9 cellular contexts compared by ENCODE assay signal in the genomic region with DNA sequence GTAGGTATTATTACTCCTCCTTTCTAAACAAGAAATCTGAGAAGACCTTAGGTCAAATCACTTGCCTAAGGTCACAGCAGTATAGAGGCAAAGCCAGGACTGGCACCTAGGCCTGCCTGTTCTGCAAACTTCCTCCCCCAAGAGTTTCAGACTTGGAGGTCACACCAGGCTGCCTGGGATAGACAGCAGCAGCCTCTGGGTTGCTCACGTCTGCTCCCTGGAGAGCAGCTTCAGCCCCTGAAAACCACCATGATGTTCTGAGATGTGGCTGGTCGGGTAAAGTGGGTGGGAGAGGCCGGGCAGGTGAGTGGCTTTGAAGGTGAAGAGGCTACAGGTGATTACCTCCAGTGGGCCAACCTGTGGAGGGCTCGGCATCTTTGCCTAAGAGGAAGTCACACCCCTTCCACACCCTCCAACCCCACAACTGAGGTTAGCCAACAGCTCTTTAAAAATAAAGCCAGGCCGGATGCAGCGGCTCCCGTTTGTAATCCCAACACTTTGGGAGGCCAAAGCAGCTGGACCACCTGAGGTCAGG.
DNase-seq lines count a peak whose midpoint lies in the region; ATAC-seq and TF ChIP-seq lines count a peak whose summit lies in the region.
"Had no signal": no experiment of that assay in that cellular context is flagged by ENCODE, and none has a peak within 500 bp of the region (broad histone marks: within the 10 kb centered on the region; RNA-seq: fewer than 3 reads in every experiment).

No MANE protein-coding gene starts in this region.

- H3K9me3 Mint-ChIP-seq in stimulated activated naive CD8-positive, alpha-beta T cell treated with anti-CD3 and anti-CD28 coated beads, Interleukin-15, amount 100 ng/mL, for 72 hours, result no peaks in the 10 kb centered on the region

- no peaks in the 10 kb centered on the region for H3K27me3 Mint-ChIP-seq in stimulated activated naive CD8-positive, alpha-beta T cell treated with anti-CD3 and anti-CD28 coated beads, Interleukin-15, amount 100 ng/mL, for 72 hours

- TF ChIP-seq POLR2A in GM18505 (IDR thresholded peaks at IDR 0.05; ENCODE audit: borderline replicate concordance, extremely low read depth, insufficient read depth, insufficient read length), result no peak

- peaks cover 100% of the 10 kb centered on the region for H3K4me1 Mint-ChIP-seq in stimulated activated naive CD8-positive, alpha-beta T cell treated with anti-CD3 and anti-CD28 coated beads, Interleukin-15, amount 100 ng/mL, for 72 hours

- H3K4me3 Mint-ChIP-seq in stimulated activated naive CD8-positive, alpha-beta T cell treated with anti-CD3 and anti-CD28 coated beads, Interleukin-15, amount 100 ng/mL, for 72 hours, result peak overlapping the region; percentile 26 to 93

- no peak overlapping the region for H3K27ac Mint-ChIP-seq in stimulated activated naive CD8-positive, alpha-beta T cell treated with anti-CD3 and anti-CD28 coated beads, Interleukin-15, amount 100 ng/mL, for 72 hours

- DNase-seq in NCI-H510A (lab: John Stamatoyannopoulos, UW) (peak; percentile 38), NCI-H510A treated with DMSO at 0.1 percent for 48 hours (lab: John Stamatoyannopoulos, UW) (no peak), SW480 (ENCODE audit: low spot score) (peak; percentile 75), islet precursor cell (peak; percentile 47), NCI-H1092 treated with DMSO at 0.1 percent for 48 hours (lab: John Stamatoyannopoulos, UW) (no peak), NCI-H146 (lab: John Stamatoyannopoulos, UW) (no peak)
- no peak for DNase-seq in stimulated activated naive CD8-positive, alpha-beta T cell treated with anti-CD3 and anti-CD28 coated beads, Interleukin-15, amount 100 ng/mL, for 72 hours

- ATAC-seq in stimulated activated naive CD8-positive, alpha-beta T cell treated with anti-CD3 and anti-CD28 coated beads, Interleukin-15, amount 100 ng/mL, for 72 hours, result no peak
- no peak for ATAC-seq in GM18505 (IDR thresholded peaks at IDR 0.05; ENCODE audit: unreplicated experiment)
- ATAC-seq: SK-N-SH treated with all-trans-retinoic acid at 6 μM for 48 hours had no signal

Comparison
In these comparisons a context has a peak if more than half of its experiments do, and no peak if none do; other contexts are left out.
1. DNase-seq: peak in NCI-H510A (single experiment), SW480 (single experiment) and islet precursor cell (single experiment); none in NCI-H510A treated with DMSO at 0.1 percent for 48 hours (single experiment), stimulated activated naive CD8-positive, alpha-beta T cell treated with anti-CD3 and anti-CD28 coated beads, Interleukin-15, amount 100 ng/mL, for 72 hours (0 of 2), NCI-H1092 treated with DMSO at 0.1 percent for 48 hours (single experiment) and NCI-H146 (single experiment).